Comparison of ENCODE assay signal across 1 cellular context in the genomic region with DNA sequence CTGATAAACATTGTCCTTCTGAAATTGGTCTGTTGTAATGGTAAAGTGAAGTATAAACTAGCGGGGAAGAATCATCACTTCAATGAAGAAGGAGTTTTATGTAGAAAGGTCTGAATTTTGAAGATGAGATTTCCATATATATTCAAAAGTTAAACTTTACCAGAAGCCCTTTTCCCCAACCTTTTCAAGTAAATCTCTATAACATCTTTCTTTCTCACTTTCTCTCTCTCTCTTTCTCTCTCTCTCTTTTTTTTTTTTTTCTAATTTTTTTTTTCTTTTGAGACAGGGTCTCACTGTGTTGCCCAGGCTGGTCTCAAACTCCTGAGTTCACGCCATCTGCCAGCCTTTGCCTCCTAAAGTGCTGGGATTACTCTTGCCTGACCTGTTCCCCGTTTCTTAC.
TF ChIP-seq lines count a peak whose summit lies in the region.

No MANE protein-coding gene starts in this region.

TF ChIP-seq in GM23338, 12 proteins besides CTCF, POLR2A, EP300 and RAD21 (continued from another document):
- TF ChIP-seq, protein P1, sequence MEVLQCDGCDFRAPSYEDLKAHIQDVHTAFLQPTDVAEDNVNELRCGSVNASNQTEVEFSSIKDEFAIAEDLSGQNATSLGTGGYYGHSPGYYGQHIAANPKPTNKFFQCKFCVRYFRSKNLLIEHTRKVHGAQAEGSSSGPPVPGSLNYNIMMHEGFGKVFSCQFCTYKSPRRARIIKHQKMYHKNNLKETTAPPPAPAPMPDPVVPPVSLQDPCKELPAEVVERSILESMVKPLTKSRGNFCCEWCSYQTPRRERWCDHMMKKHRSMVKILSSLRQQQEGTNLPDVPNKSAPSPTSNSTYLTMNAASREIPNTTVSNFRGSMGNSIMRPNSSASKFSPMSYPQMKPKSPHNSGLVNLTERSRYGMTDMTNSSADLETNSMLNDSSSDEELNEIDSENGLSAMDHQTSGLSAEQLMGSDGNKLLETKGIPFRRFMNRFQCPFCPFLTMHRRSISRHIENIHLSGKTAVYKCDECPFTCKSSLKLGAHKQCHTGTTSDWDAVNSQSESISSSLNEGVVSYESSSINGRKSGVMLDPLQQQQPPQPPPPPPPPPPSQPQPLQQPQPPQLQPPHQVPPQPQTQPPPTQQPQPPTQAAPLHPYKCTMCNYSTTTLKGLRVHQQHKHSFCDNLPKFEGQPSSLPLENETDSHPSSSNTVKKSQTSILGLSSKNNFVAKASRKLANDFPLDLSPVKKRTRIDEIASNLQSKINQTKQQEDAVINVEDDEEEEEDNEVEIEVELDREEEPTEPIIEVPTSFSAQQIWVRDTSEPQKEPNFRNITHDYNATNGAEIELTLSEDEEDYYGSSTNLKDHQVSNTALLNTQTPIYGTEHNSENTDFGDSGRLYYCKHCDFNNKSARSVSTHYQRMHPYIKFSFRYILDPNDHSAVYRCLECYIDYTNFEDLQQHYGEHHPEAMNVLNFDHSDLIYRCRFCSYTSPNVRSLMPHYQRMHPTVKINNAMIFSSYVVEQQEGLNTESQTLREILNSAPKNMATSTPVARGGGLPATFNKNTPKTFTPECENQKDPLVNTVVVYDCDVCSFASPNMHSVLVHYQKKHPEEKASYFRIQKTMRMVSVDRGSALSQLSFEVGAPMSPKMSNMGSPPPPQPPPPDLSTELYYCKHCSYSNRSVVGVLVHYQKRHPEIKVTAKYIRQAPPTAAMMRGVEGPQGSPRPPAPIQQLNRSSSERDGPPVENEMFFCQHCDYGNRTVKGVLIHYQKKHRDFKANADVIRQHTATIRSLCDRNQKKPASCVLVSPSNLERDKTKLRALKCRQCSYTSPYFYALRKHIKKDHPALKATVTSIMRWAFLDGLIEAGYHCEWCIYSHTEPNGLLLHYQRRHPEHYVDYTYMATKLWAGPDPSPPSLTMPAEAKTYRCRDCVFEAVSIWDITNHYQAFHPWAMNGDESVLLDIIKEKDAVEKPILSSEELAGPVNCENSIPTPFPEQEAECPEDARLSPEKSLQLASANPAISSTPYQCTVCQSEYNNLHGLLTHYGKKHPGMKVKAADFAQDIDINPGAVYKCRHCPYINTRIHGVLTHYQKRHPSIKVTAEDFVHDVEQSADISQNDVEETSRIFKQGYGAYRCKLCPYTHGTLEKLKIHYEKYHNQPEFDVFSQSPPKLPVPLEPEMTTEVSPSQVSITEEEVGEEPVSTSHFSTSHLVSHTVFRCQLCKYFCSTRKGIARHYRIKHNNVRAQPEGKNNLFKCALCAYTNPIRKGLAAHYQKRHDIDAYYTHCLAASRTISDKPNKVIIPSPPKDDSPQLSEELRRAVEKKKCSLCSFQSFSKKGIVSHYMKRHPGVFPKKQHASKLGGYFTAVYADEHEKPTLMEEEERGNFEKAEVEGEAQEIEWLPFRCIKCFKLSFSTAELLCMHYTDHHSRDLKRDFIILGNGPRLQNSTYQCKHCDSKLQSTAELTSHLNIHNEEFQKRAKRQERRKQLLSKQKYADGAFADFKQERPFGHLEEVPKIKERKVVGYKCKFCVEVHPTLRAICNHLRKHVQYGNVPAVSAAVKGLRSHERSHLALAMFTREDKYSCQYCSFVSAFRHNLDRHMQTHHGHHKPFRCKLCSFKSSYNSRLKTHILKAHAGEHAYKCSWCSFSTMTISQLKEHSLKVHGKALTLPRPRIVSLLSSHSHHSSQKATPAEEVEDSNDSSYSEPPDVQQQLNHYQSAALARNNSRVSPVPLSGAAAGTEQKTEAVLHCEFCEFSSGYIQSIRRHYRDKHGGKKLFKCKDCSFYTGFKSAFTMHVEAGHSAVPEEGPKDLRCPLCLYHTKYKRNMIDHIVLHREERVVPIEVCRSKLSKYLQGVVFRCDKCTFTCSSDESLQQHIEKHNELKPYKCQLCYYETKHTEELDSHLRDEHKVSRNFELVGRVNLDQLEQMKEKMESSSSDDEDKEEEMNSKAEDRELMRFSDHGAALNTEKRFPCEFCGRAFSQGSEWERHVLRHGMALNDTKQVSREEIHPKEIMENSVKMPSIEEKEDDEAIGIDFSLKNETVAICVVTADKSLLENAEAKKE (CRISPR knock-in tag; IDR thresholded peaks at IDR 0.05): no peak
- TF ChIP-seq, protein P2, sequence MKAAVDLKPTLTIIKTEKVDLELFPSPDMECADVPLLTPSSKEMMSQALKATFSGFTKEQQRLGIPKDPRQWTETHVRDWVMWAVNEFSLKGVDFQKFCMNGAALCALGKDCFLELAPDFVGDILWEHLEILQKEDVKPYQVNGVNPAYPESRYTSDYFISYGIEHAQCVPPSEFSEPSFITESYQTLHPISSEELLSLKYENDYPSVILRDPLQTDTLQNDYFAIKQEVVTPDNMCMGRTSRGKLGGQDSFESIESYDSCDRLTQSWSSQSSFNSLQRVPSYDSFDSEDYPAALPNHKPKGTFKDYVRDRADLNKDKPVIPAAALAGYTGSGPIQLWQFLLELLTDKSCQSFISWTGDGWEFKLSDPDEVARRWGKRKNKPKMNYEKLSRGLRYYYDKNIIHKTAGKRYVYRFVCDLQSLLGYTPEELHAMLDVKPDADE (IDR thresholded peaks at IDR 0.05): no peak
- no peak for TF ChIP-seq ZNF331 (CRISPR knock-in tag; IDR thresholded peaks at IDR 0.05; ENCODE audit: low read depth)
- no peak for TF ChIP-seq REST (IDR thresholded peaks at IDR 0.05; ENCODE audit: unreplicated experiment)
- TF ChIP-seq EZH2phosphoT487 (IDR thresholded peaks at IDR 0.05; ENCODE audit: unreplicated experiment): no peak
- no peak for TF ChIP-seq ZNF114 (CRISPR knock-in tag; IDR thresholded peaks at IDR 0.05)
- TF ChIP-seq CREB1 (CRISPR knock-in tag; IDR thresholded peaks at IDR 0.05; ENCODE audit: low read depth): no peak
- TF ChIP-seq JUNB (IDR thresholded peaks at IDR 0.05; ENCODE audit: unreplicated experiment): no peak
